ENCODE assay signal across 28 cellular contexts in genomic region chr3:156349111-156349510, GRCh38.
"Had no signal": no experiment of that assay in that cellular context is flagged by ENCODE, and none has a peak within 500 bp of the region (broad histone marks: within the 10 kb centered on the region; RNA-seq: fewer than 3 reads in every experiment).

No MANE protein-coding gene starts in this region.

- H3K27me3 ChIP-seq: adrenal gland, body of pancreas, esophagus muscularis mucosa, foreskin keratinocyte, gastrocnemius medialis had no signal

- DNase-seq: activated CD4-positive, alpha-beta memory T cell treated with anti-CD3 and anti-CD28 coated beads for 36 hours; activated CD4-positive, alpha-beta T cell treated with anti-CD3 and anti-CD28 coated beads for 36 hours; activated CD4-positive, alpha-beta T cell treated with anti-CD3 and anti-CD28 coated beads, Interleukin-2, amount 10 ng/mL, durations not matched to agents 24 days and 14 days; activated CD4-positive, CD25-positive, alpha-beta regulatory T cell; activated CD4-positive, CD25-positive, alpha-beta regulatory T cell treated with anti-CD3 and anti-CD28 coated beads, Interleukin-2, amount 50 U/mL, for 72 hours; activated CD8-positive, alpha-beta memory T cell treated with anti-CD3 and anti-CD28 coated beads, Interleukin-2, amount 10 ng/mL, durations not matched to agents 7 days and 5 days; activated CD8-positive, alpha-beta memory T cell treated with anti-CD3 and anti-CD28 coated beads, Interleukin-2, amount 50 U/mL, for 4 hours; activated CD8-positive, alpha-beta T cell treated with anti-CD3 and anti-CD28 coated beads, Interleukin-2, amount 10 ng/mL, durations not matched to agents 7 days and 5 days; activated effector memory CD4-positive, alpha-beta T cell treated with anti-CD3 and anti-CD28 coated beads, Interleukin-2, amount 50 U/mL, for 16 hours; activated naive CD4-positive, alpha-beta T cell treated with anti-CD3 and anti-CD28 coated beads for 36 hours; activated naive CD8-positive, alpha-beta T cell treated with anti-CD3 and anti-CD28 coated beads for 36 hours; activated naive CD8-positive, alpha-beta T cell treated with anti-CD3 and anti-CD28 coated beads, Interleukin-2, amount 50 U/mL, for 24 hours; activated T-cell treated with anti-CD3 and anti-CD28 coated beads, Interleukin-2, amount 50 U/mL, for 1 hour; activated T-cell treated with anti-CD3 and anti-CD28 coated beads, Interleukin-2, amount 50 U/mL, for 48 hours; adrenal gland; amygdala; aorta; body of pancreas; caudate nucleus; cortex of kidney; dermis blood vessel endothelial cell; effector CD4-positive, alpha-beta T cell; effector memory CD8-positive, alpha-beta T cell; erythroblast; foreskin keratinocyte; gastrocnemius medialis; T-helper 2 cell had no signal

- H3K27ac ChIP-seq: adrenal gland, body of pancreas, esophagus muscularis mucosa, foreskin keratinocyte, gastrocnemius medialis had no signal

- H3K4me1 ChIP-seq: adrenal gland, body of pancreas, esophagus muscularis mucosa, foreskin keratinocyte, gastrocnemius medialis had no signal

- ATAC-seq: activated CD4-positive, alpha-beta T cell treated with anti-CD3 and anti-CD28 coated beads for 36 hours; activated CD8-positive, alpha-beta memory T cell treated with anti-CD3 and anti-CD28 coated beads, Interleukin-2, amount 10 ng/mL, durations not matched to agents 7 days and 5 days; activated CD8-positive, alpha-beta T cell treated with anti-CD3 and anti-CD28 coated beads, Interleukin-2, amount 10 ng/mL, durations not matched to agents 7 days and 5 days; activated naive CD8-positive, alpha-beta T cell treated with anti-CD3 and anti-CD28 coated beads, Interleukin-2, amount 50 U/mL, for 24 hours; body of pancreas; effector memory CD8-positive, alpha-beta T cell; foreskin keratinocyte; gastrocnemius medialis had no signal

- H3K4me3 ChIP-seq: adrenal gland, body of pancreas, esophagus muscularis mucosa, gastrocnemius medialis had no signal

- H3K9me3 ChIP-seq: adrenal gland, body of pancreas, esophagus muscularis mucosa, gastrocnemius medialis had no signal

- H3K36me3 ChIP-seq: adrenal gland, esophagus muscularis mucosa, gastrocnemius medialis had no signal
